In genomic region chr6:25990172-25990873, GRCh38 we compare ENCODE assay signal across 17 cellular contexts. TPM values are rescaled to one million over a fixed set of nuclear protein-coding genes. Genes with fewer than 3 reads are reported as not detected.
DNase-seq lines count a peak whose midpoint lies in the region; ATAC-seq, FAIRE-seq and TF ChIP-seq lines count a peak whose summit lies in the region.
"Had no signal": no experiment of that assay in that cellular context is flagged by ENCODE, and none has a peak within 500 bp of the region (broad histone marks: within the 10 kb centered on the region; RNA-seq: fewer than 3 reads in every experiment).

No MANE protein-coding gene starts in this region.

- peaks cover 31% of the 10 kb centered on the region for H3K4me1 Mint-ChIP-seq in activated naive CD8-positive, alpha-beta T cell (ENCODE audit: low read depth)
- H3K4me1 Mint-ChIP-seq in activated naive CD8-positive, alpha-beta T cell treated with anti-CD3 and anti-CD28 coated beads for 36 hours: peaks cover 17% of the 10 kb centered on the region
- H3K4me1 Mint-ChIP-seq in stimulated activated effector memory CD8-positive, alpha-beta T cell treated with anti-CD3 and anti-CD28 coated beads, Interleukin-12 subunit alpha, Interleukin-12 subunit beta, amount 100 ng/mL, for 72 hours: peaks cover 25% of the 10 kb centered on the region

- no peak for TF ChIP-seq POLR2A in stomach (IDR thresholded peaks at IDR 0.05)

- no peaks in the 10 kb centered on the region for H3K27me3 ChIP-seq in Karpas-422 (ENCODE audit: low read length)
- no peaks in the 10 kb centered on the region for H3K27me3 ChIP-seq in stomach
- H3K27me3 ChIP-seq: SJCRH30 had no signal

- no peak for ATAC-seq in stimulated activated effector memory CD8-positive, alpha-beta T cell treated with anti-CD3 and anti-CD28 coated beads, Interleukin-12 subunit alpha, Interleukin-12 subunit beta, amount 100 ng/mL, for 72 hours

- H3K9me3 ChIP-seq in Karpas-422 (ENCODE audit: low read length) (no peaks in the 10 kb centered on the region), stomach (no peaks in the 10 kb centered on the region)
- H3K9me3 ChIP-seq: SJCRH30 had no signal

- no peaks in the 10 kb centered on the region for H4K20me1 ChIP-seq in Karpas-422 (ENCODE audit: insufficient read depth, low read depth, low read length)

- no peak for TF ChIP-seq EP300 in stomach (IDR thresholded peaks at IDR 0.05)

- no peak overlapping the region for H3K4me2 ChIP-seq in Karpas-422 (ENCODE audit: low read depth, low read length, poor library complexity, severe bottlenecking)

- no peak for TF ChIP-seq CTCF in stomach (IDR thresholded peaks at IDR 0.05)

- peaks cover 9% of the 10 kb centered on the region for H3K79me2 ChIP-seq in Karpas-422 (ENCODE audit: low read length)

- H3K27ac Mint-ChIP-seq in activated naive CD8-positive, alpha-beta T cell: peak overlapping the region; percentile 46
- no peak overlapping the region for H3K27ac Mint-ChIP-seq in activated naive CD8-positive, alpha-beta T cell treated with anti-CD3 and anti-CD28 coated beads for 36 hours
- peak overlapping the region; percentile 45 for H3K27ac Mint-ChIP-seq in stimulated activated effector memory CD8-positive, alpha-beta T cell treated with anti-CD3 and anti-CD28 coated beads, Interleukin-12 subunit alpha, Interleukin-12 subunit beta, amount 100 ng/mL, for 72 hours

- intact Hi-C loops in stomach (cut with DNase I; ENCODE audit: low total_unique reads): no loop called here

- H3K4me3 ChIP-seq in Karpas-422 (ENCODE audit: low read length) (no peak overlapping the region), stomach (no peak overlapping the region)

- H3K27ac ChIP-seq in Karpas-422 (ENCODE audit: low read length): peak overlapping the region; percentile 95
- no peak overlapping the region for H3K27ac ChIP-seq in stomach
- H3K27ac ChIP-seq: RWPE1, SJCRH30 had no signal

- no peak overlapping the region for H2AFZ ChIP-seq in Karpas-422 (ENCODE audit: low read length)

- peaks cover 8% of the 10 kb centered on the region for H3K36me3 Mint-ChIP-seq in activated naive CD8-positive, alpha-beta T cell
- H3K36me3 Mint-ChIP-seq in activated naive CD8-positive, alpha-beta T cell treated with anti-CD3 and anti-CD28 coated beads for 36 hours: peaks cover 21% of the 10 kb centered on the region
- H3K36me3 Mint-ChIP-seq in stimulated activated effector memory CD8-positive, alpha-beta T cell treated with anti-CD3 and anti-CD28 coated beads, Interleukin-12 subunit alpha, Interleukin-12 subunit beta, amount 100 ng/mL, for 72 hours: peaks cover 51% of the 10 kb centered on the region

- no peaks in the 10 kb centered on the region for H3K27me3 Mint-ChIP-seq in activated naive CD8-positive, alpha-beta T cell
- no peaks in the 10 kb centered on the region for H3K27me3 Mint-ChIP-seq in activated naive CD8-positive, alpha-beta T cell treated with anti-CD3 and anti-CD28 coated beads for 36 hours

- whole genome bisulfite sequencing in stomach, 5 donors: 93 to 100% (median 98%) methylated on average over 2 of the region's 2 CpGs

- H3K36me3 ChIP-seq in Karpas-422 (ENCODE audit: insufficient read depth, low read length) (peaks cover 9% of the 10 kb centered on the region; the same call in 1 of the 2 replicates), stomach (peaks cover 0 to 26% (median 20%) of the 10 kb centered on the region in 4 donors)
- H3K36me3 ChIP-seq: SJCRH30 had no signal

- no peak for DNase-seq in activated naive CD8-positive, alpha-beta T cell treated with anti-CD3 and anti-CD28 coated beads for 36 hours
- DNase-seq in Karpas-422 (no peak), DMS79 treated with DMSO at 0.1 percent for 48 hours (lab: John Stamatoyannopoulos, UW) (no peak), stomach (no peak), NCI-H146 (lab: John Stamatoyannopoulos, UW) (no peak)
- no peak for DNase-seq in stimulated activated effector memory CD8-positive, alpha-beta T cell treated with anti-CD3 and anti-CD28 coated beads, Interleukin-12 subunit alpha, Interleukin-12 subunit beta, amount 100 ng/mL, for 72 hours (ENCODE audit: low spot score in 2 of 2)
- DNase-seq: DMS153, H7, NCI-H2081 treated with DMSO at 0.1 percent for 48 hours, NCI-H2227 treated with DMSO at 0.1 percent for 48 hours, NCI-H526, OCI-M1, SJCRH30 had no signal

- no peaks in the 10 kb centered on the region for H3K9me2 ChIP-seq in Karpas-422 (replicated peaks; ENCODE audit: insufficient read depth, low read length)

- peaks cover 2% of the 10 kb centered on the region for H3K9me3 Mint-ChIP-seq in activated naive CD8-positive, alpha-beta T cell (ENCODE audit: low read depth)
- H3K9me3 Mint-ChIP-seq in activated naive CD8-positive, alpha-beta T cell treated with anti-CD3 and anti-CD28 coated beads for 36 hours: no peaks in the 10 kb centered on the region
- H3K9me3 Mint-ChIP-seq in stimulated activated effector memory CD8-positive, alpha-beta T cell treated with anti-CD3 and anti-CD28 coated beads, Interleukin-12 subunit alpha, Interleukin-12 subunit beta, amount 100 ng/mL, for 72 hours: no peaks in the 10 kb centered on the region

- no peak overlapping the region for H3K9ac ChIP-seq in Karpas-422 (ENCODE audit: low read length)

- H3K4me1 ChIP-seq in Karpas-422 (ENCODE audit: low read length): peaks cover 34% of the 10 kb centered on the region
- H3K4me1 ChIP-seq in stomach: peaks cover 8 to 29% (median 14%) of the 10 kb centered on the region in 4 donors
- H3K4me1 ChIP-seq: SJCRH30 had no signal

- no peak overlapping the region for H3K4me3 Mint-ChIP-seq in activated naive CD8-positive, alpha-beta T cell
- H3K4me3 Mint-ChIP-seq in activated naive CD8-positive, alpha-beta T cell treated with anti-CD3 and anti-CD28 coated beads for 36 hours: no peak overlapping the region
- H3K4me3 Mint-ChIP-seq in stimulated activated effector memory CD8-positive, alpha-beta T cell treated with anti-CD3 and anti-CD28 coated beads, Interleukin-12 subunit alpha, Interleukin-12 subunit beta, amount 100 ng/mL, for 72 hours: no peak overlapping the region

- FAIRE-seq in endometrium (lab: Jason Lieb, UNC): peak; percentile 83

RNA-seq across cellular contexts. Expression of gene TRIM38, which starts 27.7 kb away (rescaled TPM):
- total RNA-seq in activated naive CD8-positive, alpha-beta T cell treated with anti-CD3 and anti-CD28 coated beads for 36 hours: 1 to 10 TPM; 8.1 to 8.2 TPM
- 17.0 and 19.3 TPM in 2 replicates for total RNA-seq in Karpas-422 (2014; rRNA removed; shearing (Covaris generic); ENCODE audit: low replicate concordance)
- total RNA-seq in stomach: 10 to 100 TPM in 2 of 5 donors, 1 to 10 TPM in 3; 4.1 to 11.3 (median 7.8) TPM
- 1 to 10 TPM; 3.7 to 4.4 (median 4.1) TPM for polyA plus RNA-seq in stomach

RNA-seq across cellular contexts. Expression of gene SLC17A2, which starts 59.8 kb away (rescaled TPM):
- not detected for total RNA-seq in activated naive CD8-positive, alpha-beta T cell treated with anti-CD3 and anti-CD28 coated beads for 36 hours
- total RNA-seq in Karpas-422 (2014; rRNA removed; shearing (Covaris generic); ENCODE audit: low replicate concordance): not detected in 2 replicates
- total RNA-seq in stomach: not detected
- not detected for polyA plus RNA-seq in stomach
- total RNA-seq: H7, LHCN-M2, SJCRH30 had no signal
